8 cellular contexts compared by ENCODE assay signal in genomic region chr5:42912184-42912766, GRCh38.
DNase-seq lines count a peak whose midpoint lies in the region; ATAC-seq and TF ChIP-seq lines count a peak whose summit lies in the region.

No MANE protein-coding gene starts in this region.

- H3K4me3 ChIP-seq in liver (ENCODE audit: low read depth in 1 of 3, low read length in 3 of 3): no peak overlapping the region

- H3K27ac ChIP-seq in liver (ENCODE audit: low read depth in 1 of 2, low read length in 2 of 2): no peak overlapping the region

- no peak for ATAC-seq in HG02759 (IDR thresholded peaks at IDR 0.05; ENCODE audit: unreplicated experiment)

- 82% methylated on average over 8 of the region's 8 CpGs for WGBS in liver

- no peak overlapping the region for H3K9ac ChIP-seq in liver (ENCODE audit: low read depth in 1 of 2, low read length in 2 of 2)

- peak; percentile 49 to 62 for TF ChIP-seq RAD21 in liver (IDR thresholded peaks at IDR 0.05)

- no peaks in the 10 kb centered on the region for H3K27me3 ChIP-seq in liver (ENCODE audit: control insufficient read depth in 4 of 4, insufficient read depth in 4 of 4, low read length in 3 of 4)

- no peaks in the 10 kb centered on the region for H3K9me3 ChIP-seq in liver (ENCODE audit: control insufficient read depth in 4 of 4, low read length in 3 of 4)

- TF ChIP-seq CTCF in AG09319 (IDR thresholded peaks at IDR 0.05; ENCODE audit: low read depth, low read length) (peak; percentile 50), GM12874 (IDR thresholded peaks at IDR 0.05; ENCODE audit: insufficient read depth, low read depth, low read length) (peak; percentile 33; the same call in 1 of the 2 replicates), liver (IDR thresholded peaks at IDR 0.05; ENCODE audit: low read depth, low read length, missing input control) (peak; percentile 23)

- DNase-seq in AG09319 (ENCODE audit: extremely low read depth, low read depth) (peak; percentile 22), NCI-H748 treated with DMSO at 0.1 percent for 48 hours (lab: John Stamatoyannopoulos, UW) (peak; percentile 95), NCI-H146 treated with DMSO at 0.1 percent for 48 hours (lab: John Stamatoyannopoulos, UW; ENCODE audit: unreplicated experiment) (no peak), mesenteric fat pad (ENCODE audit: low spot score) (no peak)
- DNase-seq in activated effector memory CD4-positive, alpha-beta T cell treated with Interleukin-2 at 50 U/mL for 16 hours: peak; percentile 44

- H3K4me1 ChIP-seq in liver (ENCODE audit: control insufficient read depth in 4 of 4, insufficient read depth in 4 of 4, low read length in 3 of 4): peaks cover 0 to 8% (median 6%) of the 10 kb centered on the region in 4 donors

- H3K36me3 ChIP-seq in liver (ENCODE audit: control insufficient read depth in 4 of 4, insufficient read depth in 3 of 4, low read depth in 1 of 4, low read length in 3 of 4): no peaks in the 10 kb centered on the region

TF ChIP-seq in liver, 16 proteins besides CTCF, POLR2A, EP300 and RAD21:
- no peak for TF ChIP-seq HNF4A (conservative IDR thresholded peaks at IDR 0.05)
- TF ChIP-seq, protein P1, sequence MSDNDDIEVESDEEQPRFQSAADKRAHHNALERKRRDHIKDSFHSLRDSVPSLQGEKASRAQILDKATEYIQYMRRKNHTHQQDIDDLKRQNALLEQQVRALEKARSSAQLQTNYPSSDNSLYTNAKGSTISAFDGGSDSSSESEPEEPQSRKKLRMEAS (IDR thresholded peaks at IDR 0.05): no peak
- no peak for TF ChIP-seq JUND (IDR thresholded peaks at IDR 0.05)
- TF ChIP-seq SP1 (IDR thresholded peaks at IDR 0.05): no peak
- TF ChIP-seq RXRA (IDR thresholded peaks at IDR 0.05): no peak

Comparison
In these comparisons a context has a peak if more than half of its experiments do, and no peak if none do; other contexts are left out.
1. DNase-seq: peak in AG09319 (single experiment), NCI-H748 treated with DMSO at 0.1 percent for 48 hours (single experiment) and activated effector memory CD4-positive, alpha-beta T cell treated with Interleukin-2 at 50 U/mL for 16 hours (single experiment); none in NCI-H146 treated with DMSO at 0.1 percent for 48 hours (single experiment) and mesenteric fat pad (single experiment).
2. Peak in every context shown above with its lines, with median percentiles within 50 percentile points of each other: CTCF ChIP-seq.